In the genomic region with DNA sequence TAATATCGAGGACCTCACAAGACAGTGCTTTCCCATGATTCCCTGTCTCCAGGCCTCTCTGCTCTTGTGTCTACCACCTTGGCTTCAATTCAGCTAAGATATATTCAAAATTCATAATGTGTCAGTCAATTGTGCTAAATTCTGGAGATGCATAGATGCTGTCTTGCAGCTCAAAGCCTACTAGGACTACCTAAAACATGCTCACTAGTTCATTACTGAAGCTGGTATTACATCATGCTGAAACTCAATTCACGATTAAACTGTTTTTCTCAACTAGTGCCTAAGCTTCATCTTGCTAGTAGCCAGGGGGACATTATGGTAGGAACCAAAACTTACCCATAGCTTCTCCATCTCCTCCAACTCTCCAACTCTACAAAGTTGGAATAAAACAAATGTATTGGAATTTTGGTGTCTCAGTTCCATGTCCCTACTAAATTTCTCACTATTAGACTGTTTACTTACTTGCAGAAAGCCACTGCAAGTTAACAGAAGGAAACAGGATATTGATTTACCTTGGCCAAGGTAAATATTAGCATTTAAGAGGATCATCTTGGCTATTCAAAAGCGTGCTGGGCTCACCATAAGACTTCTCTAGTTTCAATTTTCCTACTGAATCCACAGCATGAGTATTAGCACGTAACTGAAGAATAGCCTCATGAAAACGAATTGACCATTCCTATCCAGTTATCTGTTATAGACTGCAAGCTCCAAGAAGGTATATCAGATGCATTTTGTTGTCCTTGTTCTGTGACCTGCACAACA, we compare ENCODE assay signal across 1 cellular context.
TF ChIP-seq lines count a peak whose summit lies in the region.

No MANE protein-coding gene starts in this region.

TF ChIP-seq in GM23338, 12 proteins besides CTCF, POLR2A, EP300 and RAD21:
- TF ChIP-seq ZNF331 (CRISPR knock-in tag; IDR thresholded peaks at IDR 0.05; ENCODE audit: low read depth), result no peak
- TF ChIP-seq, protein P1, sequence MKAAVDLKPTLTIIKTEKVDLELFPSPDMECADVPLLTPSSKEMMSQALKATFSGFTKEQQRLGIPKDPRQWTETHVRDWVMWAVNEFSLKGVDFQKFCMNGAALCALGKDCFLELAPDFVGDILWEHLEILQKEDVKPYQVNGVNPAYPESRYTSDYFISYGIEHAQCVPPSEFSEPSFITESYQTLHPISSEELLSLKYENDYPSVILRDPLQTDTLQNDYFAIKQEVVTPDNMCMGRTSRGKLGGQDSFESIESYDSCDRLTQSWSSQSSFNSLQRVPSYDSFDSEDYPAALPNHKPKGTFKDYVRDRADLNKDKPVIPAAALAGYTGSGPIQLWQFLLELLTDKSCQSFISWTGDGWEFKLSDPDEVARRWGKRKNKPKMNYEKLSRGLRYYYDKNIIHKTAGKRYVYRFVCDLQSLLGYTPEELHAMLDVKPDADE (IDR thresholded peaks at IDR 0.05), result no peak
- TF ChIP-seq EZH2phosphoT487 (IDR thresholded peaks at IDR 0.05; ENCODE audit: unreplicated experiment), result no peak
- TF ChIP-seq JUNB (IDR thresholded peaks at IDR 0.05; ENCODE audit: unreplicated experiment), result no peak
- no peak for TF ChIP-seq CREB1 (CRISPR knock-in tag; IDR thresholded peaks at IDR 0.05; ENCODE audit: low read depth)
- no peak for TF ChIP-seq STAT1 (IDR thresholded peaks at IDR 0.05; ENCODE audit: unreplicated experiment)
